In genomic region chr4:2427383-2428334, GRCh38 we compare ENCODE assay signal across 1 cellular context.
TF ChIP-seq lines count a peak whose summit lies in the region.

No MANE protein-coding gene starts in this region.

TF ChIP-seq in HepG2, 621 proteins besides CTCF, POLR2A, EP300 and RAD21:
- TF ChIP-seq ZNF724P (CRISPR knock-in tag; IDR thresholded peaks at IDR 0.05; ENCODE audit: borderline replicate concordance) (no peak), ZNF564 (CRISPR knock-in tag; IDR thresholded peaks at IDR 0.05) (0 out of 2 replicates have a peak, but pooled peaks have one; percentile 45), ZNF251 (CRISPR knock-in tag; IDR thresholded peaks at IDR 0.05) (no peak)
